In the genomic region with DNA sequence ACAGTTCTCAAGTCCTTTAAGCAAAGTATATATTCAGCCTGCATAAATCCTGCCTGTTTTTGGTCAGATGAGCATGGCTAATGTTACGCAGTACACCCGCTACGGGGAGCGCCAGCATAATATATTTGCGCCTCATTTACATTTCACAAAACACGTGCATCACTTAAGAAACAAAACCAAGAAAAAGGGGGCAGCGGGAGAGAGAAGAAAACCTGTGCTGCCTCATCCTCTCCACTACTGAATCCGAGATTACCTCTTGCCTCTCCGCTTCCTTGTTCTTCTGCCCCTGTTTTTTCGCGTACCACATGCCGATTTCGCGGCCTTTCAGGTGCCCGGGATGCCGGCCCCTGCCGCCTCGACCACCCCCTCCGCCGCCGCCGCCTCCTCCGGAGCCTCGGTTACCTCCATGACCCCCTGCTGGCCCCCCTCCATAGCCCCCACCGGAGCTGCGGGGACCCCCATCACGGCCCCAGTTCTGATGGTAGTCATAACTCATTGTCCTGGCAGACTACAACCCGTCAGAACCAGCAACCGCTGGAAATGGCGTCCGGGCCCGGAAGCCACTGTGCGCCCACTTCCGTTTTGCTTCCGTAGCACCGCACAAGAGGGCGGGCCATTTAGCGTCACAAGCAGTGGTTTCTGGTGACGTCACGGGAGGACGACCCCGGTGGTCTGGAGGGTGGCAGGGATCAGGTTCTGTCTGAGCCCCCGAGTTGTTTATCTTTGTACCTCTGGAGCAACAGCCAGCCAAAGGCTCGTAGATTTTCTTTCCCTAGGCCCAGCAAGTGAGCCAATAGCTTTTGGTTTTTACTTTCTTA, we compare ENCODE assay signal across 8 cellular contexts. TPM values are rescaled to one million over a fixed set of nuclear protein-coding genes. Genes with fewer than 3 reads are reported as not detected.
DNase-seq lines count a peak whose midpoint lies in the region; ATAC-seq and TF ChIP-seq lines count a peak whose summit lies in the region.

A gene with protein sequence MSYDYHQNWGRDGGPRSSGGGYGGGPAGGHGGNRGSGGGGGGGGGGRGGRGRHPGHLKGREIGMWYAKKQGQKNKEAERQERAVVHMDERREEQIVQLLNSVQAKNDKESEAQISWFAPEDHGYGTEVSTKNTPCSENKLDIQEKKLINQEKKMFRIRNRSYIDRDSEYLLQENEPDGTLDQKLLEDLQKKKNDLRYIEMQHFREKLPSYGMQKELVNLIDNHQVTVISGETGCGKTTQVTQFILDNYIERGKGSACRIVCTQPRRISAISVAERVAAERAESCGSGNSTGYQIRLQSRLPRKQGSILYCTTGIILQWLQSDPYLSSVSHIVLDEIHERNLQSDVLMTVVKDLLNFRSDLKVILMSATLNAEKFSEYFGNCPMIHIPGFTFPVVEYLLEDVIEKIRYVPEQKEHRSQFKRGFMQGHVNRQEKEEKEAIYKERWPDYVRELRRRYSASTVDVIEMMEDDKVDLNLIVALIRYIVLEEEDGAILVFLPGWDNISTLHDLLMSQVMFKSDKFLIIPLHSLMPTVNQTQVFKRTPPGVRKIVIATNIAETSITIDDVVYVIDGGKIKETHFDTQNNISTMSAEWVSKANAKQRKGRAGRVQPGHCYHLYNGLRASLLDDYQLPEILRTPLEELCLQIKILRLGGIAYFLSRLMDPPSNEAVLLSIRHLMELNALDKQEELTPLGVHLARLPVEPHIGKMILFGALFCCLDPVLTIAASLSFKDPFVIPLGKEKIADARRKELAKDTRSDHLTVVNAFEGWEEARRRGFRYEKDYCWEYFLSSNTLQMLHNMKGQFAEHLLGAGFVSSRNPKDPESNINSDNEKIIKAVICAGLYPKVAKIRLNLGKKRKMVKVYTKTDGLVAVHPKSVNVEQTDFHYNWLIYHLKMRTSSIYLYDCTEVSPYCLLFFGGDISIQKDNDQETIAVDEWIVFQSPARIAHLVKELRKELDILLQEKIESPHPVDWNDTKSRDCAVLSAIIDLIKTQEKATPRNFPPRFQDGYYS (minus strand): TSS at position 567 of the 818 bp plus-strand sequence. CDS start 71 bp downstream, at position 496.

- peaks cover 15 to 21% of the 10 kb centered on the region in 2 donors for H3K4me1 Mint-ChIP-seq in effector memory CD8-positive, alpha-beta T cell (ENCODE audit: low read depth in 2 of 2)
- peaks cover 12% of the 10 kb centered on the region for H3K4me1 Mint-ChIP-seq in memory B cell

- peaks cover 30% of the 10 kb centered on the region for H3K36me3 Mint-ChIP-seq in effector memory CD8-positive, alpha-beta T cell (ENCODE audit: insufficient read depth)
- H3K36me3 Mint-ChIP-seq in memory B cell: peaks cover 4% of the 10 kb centered on the region

- DNase-seq in CMK (ENCODE audit: low read depth): peak; percentile 79
- DNase-seq in GM20000 (ENCODE audit: low spot score): peak; percentile 85
- DNase-seq in HT-29 (ENCODE audit: low spot score): peak; percentile 89
- DNase-seq in NK-92 treated with Interleukin-12 subunit alpha and Interleukin-12 subunit beta, amount 100 ng/mL, for 24 hours (lab: John Stamatoyannopoulos, UW): peak; percentile 82
- peak; percentile 90 to 91 (median 91) for DNase-seq in effector memory CD8-positive, alpha-beta T cell
- DNase-seq in memory B cell (ENCODE audit: low spot score in 2 of 2): peak; percentile 87 to 88
- peak; percentile 80 for DNase-seq in stimulated activated CD8-positive, alpha-beta memory T cell treated with anti-CD3 and anti-CD28 coated beads, Interleukin-12 subunit alpha, Interleukin-12 subunit beta, amount 100 ng/mL, for 24 hours (ENCODE audit: extremely low read depth)

- H3K4me3 Mint-ChIP-seq in effector memory CD8-positive, alpha-beta T cell: peak within 1 kb of the TSS in 1 of 2 donors; percentile 88
- peak within 1 kb of the TSS; percentile 94 for H3K4me3 Mint-ChIP-seq in memory B cell

- POLR2A ChIA-PET in activated CD8-positive, alpha-beta memory T cell treated with anti-CD3 and anti-CD28 coated beads for 36 hours (lab: Charles Lee): interaction anchor here (0.6 kb wide), 2 partner anchors 40 to 155 kb away, joined by 3 to 7 read pairs; no protein-coding TSS in a partner anchor

- peak; percentile 90 for ATAC-seq in effector memory CD8-positive, alpha-beta T cell (replicated peaks)
- peak; percentile 89 for ATAC-seq in memory B cell (ENCODE audit: low read depth)

- no peaks in the 10 kb centered on the region for H3K27me3 Mint-ChIP-seq in effector memory CD8-positive, alpha-beta T cell
- H3K27me3 Mint-ChIP-seq in memory B cell: no peaks in the 10 kb centered on the region

- CTCF ChIA-PET in activated CD8-positive, alpha-beta memory T cell treated with anti-CD3 and anti-CD28 coated beads for 36 hours (lab: Charles Lee): interaction anchor here (0.5 to 1.0 kb wide), 2 partner anchors 19 to 175 kb away, joined by 3 to 4 read pairs; no protein-coding TSS in a partner anchor

- no peaks in the 10 kb centered on the region for H3K9me3 Mint-ChIP-seq in effector memory CD8-positive, alpha-beta T cell
- no peaks in the 10 kb centered on the region for H3K9me3 Mint-ChIP-seq in memory B cell

- no peak for TF ChIP-seq CTCF in GM20000 (IDR thresholded peaks at IDR 0.05; ENCODE audit: extremely low read depth, missing control alignments)

- peak within 1 kb of the TSS in 1 of 2 donors; percentile 99 for H3K27ac Mint-ChIP-seq in effector memory CD8-positive, alpha-beta T cell
- H3K27ac Mint-ChIP-seq in memory B cell: peak within 1 kb of the TSS; percentile 100

RNA-seq across cellular contexts. Expression of the gene that starts here (rescaled TPM):
- total RNA-seq in HT-29 (2014; rRNA removed; shearing (Covaris generic)): 16.0 and 22.7 TPM in 2 replicates
- 10 to 100 TPM; 75.7 to 81.9 TPM for total RNA-seq in activated CD8-positive, alpha-beta memory T cell treated with anti-CD3 and anti-CD28 coated beads for 36 hours

Comparison
In these comparisons a context has a peak if more than half of its experiments do, and no peak if none do; other contexts are left out.
1. Peak in every context shown above with its lines: DNase-seq and ATAC-seq.